In the genomic region with DNA sequence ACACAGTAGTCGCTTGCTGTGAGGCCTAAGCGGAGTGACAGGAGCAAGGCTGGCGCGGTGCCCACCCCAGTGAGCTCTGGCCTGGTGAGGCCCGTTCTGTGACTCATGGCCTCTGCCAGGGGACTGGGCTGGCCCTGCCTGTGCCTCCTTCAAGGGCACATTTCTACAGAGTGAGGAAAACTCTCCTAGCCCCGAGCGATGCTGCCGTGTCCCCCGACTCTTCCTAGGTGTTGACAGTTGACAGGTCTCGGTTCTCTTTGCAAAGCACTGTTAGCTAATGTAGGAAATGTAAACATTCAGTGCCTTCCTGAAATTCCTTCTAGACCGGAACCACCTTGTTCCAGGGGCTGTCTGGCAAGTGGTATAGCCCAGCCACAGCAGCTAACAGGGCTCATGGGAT, we compare ENCODE assay signal across 11 cellular contexts. TPM values are rescaled to one million over a fixed set of nuclear protein-coding genes. Genes with fewer than 3 reads are reported as not detected.
A peak's percentile ranks its signal among the peaks of the same experiment; 100 is the strongest.
DNase-seq lines count a peak whose midpoint lies in the region; ATAC-seq and TF ChIP-seq lines count a peak whose summit lies in the region.
"Had no signal": no experiment of that assay in that cellular context is flagged by ENCODE, and none has a peak within 500 bp of the region (broad histone marks: within the 10 kb centered on the region; RNA-seq: fewer than 3 reads in every experiment).

No MANE protein-coding gene starts in this region.

- TF ChIP-seq EP300 in transverse colon (IDR thresholded peaks at IDR 0.05; ENCODE audit: low read depth) = no peak

- TF ChIP-seq CTCF in left lung (IDR thresholded peaks at IDR 0.05) = no peak
- TF ChIP-seq CTCF in transverse colon (IDR thresholded peaks at IDR 0.05) = no peak

- H3K4me1 ChIP-seq in left lung (peaks cover 0 to 82% of the 10 kb centered on the region in 2 donors), transverse colon (peaks cover 0 to 30% (median 8%) of the 10 kb centered on the region in 4 donors)

- H3K36me3 ChIP-seq in left lung = no peaks in the 10 kb centered on the region
- no peaks in the 10 kb centered on the region for H3K36me3 ChIP-seq in transverse colon

- in situ Hi-C loops in transverse colon (cut with MboI; ENCODE audit: low pct_ligation_motif_present in 1 of 4, low pct_unique_long_range_greater_than_20kb in 1 of 4, low sequenced_read_pairs in 3 of 4) = loop anchor here in 1 of 4 donors (10.0 kb wide), 1 partner anchor 118 kb away; no protein-coding TSS in a partner anchor

- intact Hi-C loops in left lung (cut with DNase I) (no loop called here), transverse colon (cut with DNase I; ENCODE audit: low total_unique reads) (no loop called here)

- H3K9me3 ChIP-seq in left lung (no peaks in the 10 kb centered on the region), transverse colon (no peaks in the 10 kb centered on the region)

- H3K27me3 ChIP-seq in left lung = no peaks in the 10 kb centered on the region
- H3K27me3 ChIP-seq in transverse colon = no peaks in the 10 kb centered on the region

- no peak overlapping the region for H3K4me3 ChIP-seq in left lung
- H3K4me3 ChIP-seq in transverse colon = no peak overlapping the region

- peak overlapping the region; percentile 68 to 85 for H3K27ac ChIP-seq in left lung
- peak overlapping the region in 2 of 4 donors; percentile 10 to 18 for H3K27ac ChIP-seq in transverse colon

- DNase-seq in DMS53 (lab: John Stamatoyannopoulos, UW) = peak; percentile 19
- no peak for DNase-seq in DMS53 treated with DMSO at 0.1 percent for 48 hours (lab: John Stamatoyannopoulos, UW; ENCODE audit: unreplicated experiment)
- peak; percentile 86 for DNase-seq in cerebellum (ENCODE audit: low spot score)
- peak; percentile 75 to 92 for DNase-seq in left lung
- DNase-seq in transverse colon = peak; percentile 36
- no peak for DNase-seq in effector CD8-positive, alpha-beta T cell (lab: John Stamatoyannopoulos, UW)
- DNase-seq in stimulated activated CD4-positive, alpha-beta T cell treated with anti-CD3 and anti-CD28 coated beads, Interleukin-15, amount 100 ng/mL, for 24 hours = no peak
- no peak for DNase-seq in activated gamma-delta T cell treated with Interleukin-2 at 50 U/mL for 16 hours
- DNase-seq: activated CD4-positive, CD25-positive, alpha-beta regulatory T cell; NCI-H1694 treated with DMSO at 0.1 percent for 48 hours had no signal

- peak; percentile 70 for ATAC-seq in left lung

- WGBS in transverse colon (ENCODE audit: low coverage in 1 of 2), 2 donors = 69% methylated on average over 11 of the region's 11 CpGs; no CpG with 5 or more reads in 1 of the 2 donors

- no peak for TF ChIP-seq POLR2A in transverse colon (IDR thresholded peaks at IDR 0.05)

RNA-seq across cellular contexts. Expression of a gene that starts 43.9 kb away (rescaled TPM):
- 14.2 TPM for total RNA-seq in cerebellum
- total RNA-seq in left lung = 10 to 100 TPM; 40.6 to 53.8 TPM
- 10 to 100 TPM; 17.1 to 67.7 (median 53.2) TPM for total RNA-seq in transverse colon

RNA-seq across cellular contexts. Expression of a gene that starts 52.4 kb away (rescaled TPM):
- not detected for total RNA-seq in cerebellum
- total RNA-seq in left lung = 10 to 100 TPM in 1 of 2 donors, 1 to 10 TPM in 1; 5.5 to 11.1 TPM
- 1,000 to 10,000 TPM in 1 of 4 donors, 100 to 1,000 TPM in 3; 164 to 2,581 (median 367) TPM for total RNA-seq in transverse colon
- total RNA-seq: mononuclear cell had no signal

Comparison
In these comparisons a context has a peak if more than half of its experiments do, and no peak if none do; other contexts are left out.
1. DNase-seq: peak in DMS53 (single experiment), cerebellum (single experiment), left lung (2 of 2) and transverse colon (single experiment); none in DMS53 treated with DMSO at 0.1 percent for 48 hours (single experiment), effector CD8-positive, alpha-beta T cell (single experiment), stimulated activated CD4-positive, alpha-beta T cell treated with anti-CD3 and anti-CD28 coated beads, Interleukin-15, amount 100 ng/mL, for 24 hours (single experiment) and activated gamma-delta T cell treated with Interleukin-2 at 50 U/mL for 16 hours (single experiment).
2. RNA of a gene that starts 52.4 kb away (total RNA-seq): 164 to 2,581 TPM in transverse colon; 5.5 to 11.1 TPM in left lung and not detected in cerebellum (single experiment); every median in the first group is over 10 times any median in the second.